ENCODE assay signal across 1 cellular context in the genomic region with DNA sequence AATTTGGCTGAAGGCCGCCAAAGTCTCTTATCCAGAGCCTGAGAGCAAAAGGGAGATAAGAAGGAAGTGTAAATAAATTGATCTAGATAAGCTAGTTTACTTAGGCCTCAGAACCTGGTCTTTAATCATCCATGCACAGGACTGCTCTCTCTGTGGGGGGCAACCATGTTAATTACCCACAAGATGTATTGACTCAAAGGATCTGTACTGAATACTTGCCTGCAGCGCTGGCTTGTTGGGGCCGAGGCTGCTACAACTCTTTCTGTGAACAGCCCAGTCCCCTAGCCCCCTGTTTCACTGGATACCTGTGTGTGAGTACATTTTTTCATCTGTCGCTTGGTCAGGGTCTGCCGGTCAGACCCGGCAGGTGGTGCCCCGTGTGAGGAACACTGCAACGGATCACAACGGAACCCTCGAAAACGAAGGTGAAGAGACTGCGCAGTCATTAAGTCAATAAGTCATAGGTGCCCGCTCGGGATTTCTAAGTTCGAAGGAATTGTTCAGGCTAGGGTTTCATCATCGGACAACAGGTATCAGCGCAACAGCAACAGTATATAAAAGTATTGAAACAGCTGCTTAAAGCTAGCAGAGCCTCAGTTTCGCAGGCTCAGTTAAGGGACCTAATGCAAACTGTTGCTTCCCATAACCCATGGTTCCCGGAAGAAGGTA.
A peak's percentile ranks its signal among the peaks of the same experiment; 100 is the strongest.
TF ChIP-seq lines count a peak whose summit lies in the region.

No MANE protein-coding gene starts in this region.

TF ChIP-seq in HepG2, 621 proteins besides CTCF, POLR2A, EP300 and RAD21 (continues in another document):
- TF ChIP-seq, protein P1, sequence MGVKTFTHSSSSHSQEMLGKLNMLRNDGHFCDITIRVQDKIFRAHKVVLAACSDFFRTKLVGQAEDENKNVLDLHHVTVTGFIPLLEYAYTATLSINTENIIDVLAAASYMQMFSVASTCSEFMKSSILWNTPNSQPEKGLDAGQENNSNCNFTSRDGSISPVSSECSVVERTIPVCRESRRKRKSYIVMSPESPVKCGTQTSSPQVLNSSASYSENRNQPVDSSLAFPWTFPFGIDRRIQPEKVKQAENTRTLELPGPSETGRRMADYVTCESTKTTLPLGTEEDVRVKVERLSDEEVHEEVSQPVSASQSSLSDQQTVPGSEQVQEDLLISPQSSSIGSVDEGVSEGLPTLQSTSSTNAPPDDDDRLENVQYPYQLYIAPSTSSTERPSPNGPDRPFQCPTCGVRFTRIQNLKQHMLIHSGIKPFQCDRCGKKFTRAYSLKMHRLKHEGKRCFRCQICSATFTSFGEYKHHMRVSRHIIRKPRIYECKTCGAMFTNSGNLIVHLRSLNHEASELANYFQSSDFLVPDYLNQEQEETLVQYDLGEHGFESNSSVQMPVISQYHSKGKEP (CRISPR knock-in tag; IDR thresholded peaks at IDR 0.05): no peak
- TF ChIP-seq FOXA1 (IDR thresholded peaks at IDR 0.05) (no peak), FOXA1 (CRISPR knock-in tag; IDR thresholded peaks at IDR 0.05) (peak; percentile 75; the same call in 1 of the 2 replicates), SOX13 (IDR thresholded peaks at IDR 0.05) (no peak), SOX13 (CRISPR knock-in tag; conservative IDR thresholded peaks at IDR 0.05 in 1 of 2, IDR thresholded peaks at IDR 0.05 in 1 of 2) (peak in 1 of 2 experiments; percentile 29; a peak in 2 of 4 replicates), RORA (CRISPR knock-in tag; IDR thresholded peaks at IDR 0.05) (no peak), HNRNPUL1 (IDR thresholded peaks at IDR 0.05; ENCODE audit: low read depth, low read length) (no peak), FOXP1 (IDR thresholded peaks at IDR 0.05) (no peak), FOXP1 (CRISPR knock-in tag; IDR thresholded peaks at IDR 0.05) (no peak), ZNF7 (CRISPR knock-in tag; IDR thresholded peaks at IDR 0.05) (no peak), ZNF780A (CRISPR knock-in tag; IDR thresholded peaks at IDR 0.05) (no peak), ONECUT2 (CRISPR knock-in tag; IDR thresholded peaks at IDR 0.05) (no peak), NRL (CRISPR knock-in tag; IDR thresholded peaks at IDR 0.05; ENCODE audit: borderline replicate concordance) (no peak), TP53 (CRISPR knock-in tag; conservative IDR thresholded peaks at IDR 0.05) (no peak), STAG1 (CRISPR knock-in tag; IDR thresholded peaks at IDR 0.05) (no peak), NR2F6 (IDR thresholded peaks at IDR 0.05) (peak; percentile 39; the same call in 1 of the 2 replicates), NR2F6 (CRISPR knock-in tag; IDR thresholded peaks at IDR 0.05) (no peak)
- TF ChIP-seq, protein P2, sequence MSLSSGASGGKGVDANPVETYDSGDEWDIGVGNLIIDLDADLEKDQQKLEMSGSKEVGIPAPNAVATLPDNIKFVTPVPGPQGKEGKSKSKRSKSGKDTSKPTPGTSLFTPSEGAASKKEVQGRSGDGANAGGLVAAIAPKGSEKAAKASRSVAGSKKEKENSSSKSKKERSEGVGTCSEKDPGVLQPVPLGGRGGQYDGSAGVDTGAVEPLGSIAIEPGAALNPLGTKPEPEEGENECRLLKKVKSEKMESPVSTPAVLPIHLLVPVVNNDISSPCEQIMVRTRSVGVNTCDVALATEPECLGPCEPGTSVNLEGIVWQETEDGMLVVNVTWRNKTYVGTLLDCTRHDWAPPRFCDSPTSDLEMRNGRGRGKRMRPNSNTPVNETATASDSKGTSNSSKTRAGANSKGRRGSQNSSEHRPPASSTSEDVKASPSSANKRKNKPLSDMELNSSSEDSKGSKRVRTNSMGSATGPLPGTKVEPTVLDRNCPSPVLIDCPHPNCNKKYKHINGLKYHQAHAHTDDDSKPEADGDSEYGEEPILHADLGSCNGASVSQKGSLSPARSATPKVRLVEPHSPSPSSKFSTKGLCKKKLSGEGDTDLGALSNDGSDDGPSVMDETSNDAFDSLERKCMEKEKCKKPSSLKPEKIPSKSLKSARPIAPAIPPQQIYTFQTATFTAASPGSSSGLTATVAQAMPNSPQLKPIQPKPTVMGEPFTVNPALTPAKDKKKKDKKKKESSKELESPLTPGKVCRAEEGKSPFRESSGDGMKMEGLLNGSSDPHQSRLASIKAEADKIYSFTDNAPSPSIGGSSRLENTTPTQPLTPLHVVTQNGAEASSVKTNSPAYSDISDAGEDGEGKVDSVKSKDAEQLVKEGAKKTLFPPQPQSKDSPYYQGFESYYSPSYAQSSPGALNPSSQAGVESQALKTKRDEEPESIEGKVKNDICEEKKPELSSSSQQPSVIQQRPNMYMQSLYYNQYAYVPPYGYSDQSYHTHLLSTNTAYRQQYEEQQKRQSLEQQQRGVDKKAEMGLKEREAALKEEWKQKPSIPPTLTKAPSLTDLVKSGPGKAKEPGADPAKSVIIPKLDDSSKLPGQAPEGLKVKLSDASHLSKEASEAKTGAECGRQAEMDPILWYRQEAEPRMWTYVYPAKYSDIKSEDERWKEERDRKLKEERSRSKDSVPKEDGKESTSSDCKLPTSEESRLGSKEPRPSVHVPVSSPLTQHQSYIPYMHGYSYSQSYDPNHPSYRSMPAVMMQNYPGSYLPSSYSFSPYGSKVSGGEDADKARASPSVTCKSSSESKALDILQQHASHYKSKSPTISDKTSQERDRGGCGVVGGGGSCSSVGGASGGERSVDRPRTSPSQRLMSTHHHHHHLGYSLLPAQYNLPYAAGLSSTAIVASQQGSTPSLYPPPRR (CRISPR knock-in tag; IDR thresholded peaks at IDR 0.05; ENCODE audit: borderline replicate concordance): peak; percentile 92
- TF ChIP-seq, protein P3, sequence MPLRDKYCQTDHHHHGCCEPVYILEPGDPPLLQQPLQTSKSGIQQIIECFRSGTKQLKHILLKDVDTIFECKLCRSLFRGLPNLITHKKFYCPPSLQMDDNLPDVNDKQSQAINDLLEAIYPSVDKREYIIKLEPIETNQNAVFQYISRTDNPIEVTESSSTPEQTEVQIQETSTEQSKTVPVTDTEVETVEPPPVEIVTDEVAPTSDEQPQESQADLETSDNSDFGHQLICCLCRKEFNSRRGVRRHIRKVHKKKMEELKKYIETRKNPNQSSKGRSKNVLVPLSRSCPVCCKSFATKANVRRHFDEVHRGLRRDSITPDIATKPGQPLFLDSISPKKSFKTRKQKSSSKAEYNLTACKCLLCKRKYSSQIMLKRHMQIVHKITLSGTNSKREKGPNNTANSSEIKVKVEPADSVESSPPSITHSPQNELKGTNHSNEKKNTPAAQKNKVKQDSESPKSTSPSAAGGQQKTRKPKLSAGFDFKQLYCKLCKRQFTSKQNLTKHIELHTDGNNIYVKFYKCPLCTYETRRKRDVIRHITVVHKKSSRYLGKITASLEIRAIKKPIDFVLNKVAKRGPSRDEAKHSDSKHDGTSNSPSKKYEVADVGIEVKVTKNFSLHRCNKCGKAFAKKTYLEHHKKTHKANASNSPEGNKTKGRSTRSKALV (CRISPR knock-in tag; IDR thresholded peaks at IDR 0.05): no peak
- TF ChIP-seq, protein P4, sequence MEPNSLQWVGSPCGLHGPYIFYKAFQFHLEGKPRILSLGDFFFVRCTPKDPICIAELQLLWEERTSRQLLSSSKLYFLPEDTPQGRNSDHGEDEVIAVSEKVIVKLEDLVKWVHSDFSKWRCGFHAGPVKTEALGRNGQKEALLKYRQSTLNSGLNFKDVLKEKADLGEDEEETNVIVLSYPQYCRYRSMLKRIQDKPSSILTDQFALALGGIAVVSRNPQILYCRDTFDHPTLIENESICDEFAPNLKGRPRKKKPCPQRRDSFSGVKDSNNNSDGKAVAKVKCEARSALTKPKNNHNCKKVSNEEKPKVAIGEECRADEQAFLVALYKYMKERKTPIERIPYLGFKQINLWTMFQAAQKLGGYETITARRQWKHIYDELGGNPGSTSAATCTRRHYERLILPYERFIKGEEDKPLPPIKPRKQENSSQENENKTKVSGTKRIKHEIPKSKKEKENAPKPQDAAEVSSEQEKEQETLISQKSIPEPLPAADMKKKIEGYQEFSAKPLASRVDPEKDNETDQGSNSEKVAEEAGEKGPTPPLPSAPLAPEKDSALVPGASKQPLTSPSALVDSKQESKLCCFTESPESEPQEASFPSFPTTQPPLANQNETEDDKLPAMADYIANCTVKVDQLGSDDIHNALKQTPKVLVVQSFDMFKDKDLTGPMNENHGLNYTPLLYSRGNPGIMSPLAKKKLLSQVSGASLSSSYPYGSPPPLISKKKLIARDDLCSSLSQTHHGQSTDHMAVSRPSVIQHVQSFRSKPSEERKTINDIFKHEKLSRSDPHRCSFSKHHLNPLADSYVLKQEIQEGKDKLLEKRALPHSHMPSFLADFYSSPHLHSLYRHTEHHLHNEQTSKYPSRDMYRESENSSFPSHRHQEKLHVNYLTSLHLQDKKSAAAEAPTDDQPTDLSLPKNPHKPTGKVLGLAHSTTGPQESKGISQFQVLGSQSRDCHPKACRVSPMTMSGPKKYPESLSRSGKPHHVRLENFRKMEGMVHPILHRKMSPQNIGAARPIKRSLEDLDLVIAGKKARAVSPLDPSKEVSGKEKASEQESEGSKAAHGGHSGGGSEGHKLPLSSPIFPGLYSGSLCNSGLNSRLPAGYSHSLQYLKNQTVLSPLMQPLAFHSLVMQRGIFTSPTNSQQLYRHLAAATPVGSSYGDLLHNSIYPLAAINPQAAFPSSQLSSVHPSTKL (CRISPR knock-in tag; IDR thresholded peaks at IDR 0.05): 0 out of 2 replicates have a peak, but pooled peaks have one; percentile 17
- TF ChIP-seq, protein P5, sequence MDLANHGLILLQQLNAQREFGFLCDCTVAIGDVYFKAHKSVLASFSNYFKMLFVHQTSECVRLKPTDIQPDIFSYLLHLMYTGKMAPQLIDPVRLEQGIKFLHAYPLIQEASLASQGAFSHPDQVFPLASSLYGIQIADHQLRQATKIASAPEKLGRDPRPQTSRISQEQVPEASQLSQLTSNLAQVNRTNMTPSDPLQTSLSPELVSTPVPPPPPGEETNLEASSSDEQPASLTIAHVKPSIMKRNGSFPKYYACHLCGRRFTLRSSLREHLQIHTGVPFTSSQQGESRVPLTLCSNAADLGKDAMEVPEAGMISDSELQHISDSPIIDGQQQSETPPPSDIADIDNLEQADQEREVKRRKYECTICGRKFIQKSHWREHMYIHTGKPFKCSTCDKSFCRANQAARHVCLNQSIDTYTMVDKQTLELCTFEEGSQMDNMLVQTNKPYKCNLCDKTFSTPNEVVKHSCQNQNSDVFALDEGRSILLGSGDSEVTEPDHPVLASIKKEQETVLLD (CRISPR knock-in tag; IDR thresholded peaks at IDR 0.05; ENCODE audit: low read depth): no peak
- TF ChIP-seq, protein P6, sequence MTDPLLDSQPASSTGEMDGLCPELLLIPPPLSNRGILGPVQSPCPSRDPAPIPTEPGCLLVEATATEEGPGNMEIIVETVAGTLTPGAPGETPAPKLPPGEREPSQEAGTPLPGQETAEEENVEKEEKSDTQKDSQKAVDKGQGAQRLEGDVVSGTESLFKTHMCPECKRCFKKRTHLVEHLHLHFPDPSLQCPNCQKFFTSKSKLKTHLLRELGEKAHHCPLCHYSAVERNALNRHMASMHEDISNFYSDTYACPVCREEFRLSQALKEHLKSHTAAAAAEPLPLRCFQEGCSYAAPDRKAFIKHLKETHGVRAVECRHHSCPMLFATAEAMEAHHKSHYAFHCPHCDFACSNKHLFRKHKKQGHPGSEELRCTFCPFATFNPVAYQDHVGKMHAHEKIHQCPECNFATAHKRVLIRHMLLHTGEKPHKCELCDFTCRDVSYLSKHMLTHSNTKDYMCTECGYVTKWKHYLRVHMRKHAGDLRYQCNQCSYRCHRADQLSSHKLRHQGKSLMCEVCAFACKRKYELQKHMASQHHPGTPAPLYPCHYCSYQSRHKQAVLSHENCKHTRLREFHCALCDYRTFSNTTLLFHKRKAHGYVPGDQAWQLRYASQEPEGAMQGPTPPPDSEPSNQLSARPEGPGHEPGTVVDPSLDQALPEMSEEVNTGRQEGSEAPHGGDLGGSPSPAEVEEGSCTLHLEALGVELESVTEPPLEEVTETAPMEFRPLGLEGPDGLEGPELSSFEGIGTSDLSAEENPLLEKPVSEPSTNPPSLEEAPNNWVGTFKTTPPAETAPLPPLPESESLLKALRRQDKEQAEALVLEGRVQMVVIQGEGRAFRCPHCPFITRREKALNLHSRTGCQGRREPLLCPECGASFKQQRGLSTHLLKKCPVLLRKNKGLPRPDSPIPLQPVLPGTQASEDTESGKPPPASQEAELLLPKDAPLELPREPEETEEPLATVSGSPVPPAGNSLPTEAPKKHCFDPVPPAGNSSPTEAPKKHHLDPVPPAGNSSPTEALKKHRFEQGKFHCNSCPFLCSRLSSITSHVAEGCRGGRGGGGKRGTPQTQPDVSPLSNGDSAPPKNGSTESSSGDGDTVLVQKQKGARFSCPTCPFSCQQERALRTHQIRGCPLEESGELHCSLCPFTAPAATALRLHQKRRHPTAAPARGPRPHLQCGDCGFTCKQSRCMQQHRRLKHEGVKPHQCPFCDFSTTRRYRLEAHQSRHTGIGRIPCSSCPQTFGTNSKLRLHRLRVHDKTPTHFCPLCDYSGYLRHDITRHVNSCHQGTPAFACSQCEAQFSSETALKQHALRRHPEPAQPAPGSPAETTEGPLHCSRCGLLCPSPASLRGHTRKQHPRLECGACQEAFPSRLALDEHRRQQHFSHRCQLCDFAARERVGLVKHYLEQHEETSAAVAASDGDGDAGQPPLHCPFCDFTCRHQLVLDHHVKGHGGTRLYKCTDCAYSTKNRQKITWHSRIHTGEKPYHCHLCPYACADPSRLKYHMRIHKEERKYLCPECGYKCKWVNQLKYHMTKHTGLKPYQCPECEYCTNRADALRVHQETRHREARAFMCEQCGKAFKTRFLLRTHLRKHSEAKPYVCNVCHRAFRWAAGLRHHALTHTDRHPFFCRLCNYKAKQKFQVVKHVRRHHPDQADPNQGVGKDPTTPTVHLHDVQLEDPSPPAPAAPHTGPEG (CRISPR knock-in tag; IDR thresholded peaks at IDR 0.05): no peak
- TF ChIP-seq, protein P7, sequence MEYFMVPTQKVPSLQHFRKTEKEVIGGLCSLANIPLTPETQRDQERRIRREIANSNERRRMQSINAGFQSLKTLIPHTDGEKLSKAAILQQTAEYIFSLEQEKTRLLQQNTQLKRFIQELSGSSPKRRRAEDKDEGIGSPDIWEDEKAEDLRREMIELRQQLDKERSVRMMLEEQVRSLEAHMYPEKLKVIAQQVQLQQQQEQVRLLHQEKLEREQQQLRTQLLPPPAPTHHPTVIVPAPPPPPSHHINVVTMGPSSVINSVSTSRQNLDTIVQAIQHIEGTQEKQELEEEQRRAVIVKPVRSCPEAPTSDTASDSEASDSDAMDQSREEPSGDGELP (IDR thresholded peaks at IDR 0.05; ENCODE audit: borderline replicate concordance, low read depth): no peak
- TF ChIP-seq, protein P8, sequence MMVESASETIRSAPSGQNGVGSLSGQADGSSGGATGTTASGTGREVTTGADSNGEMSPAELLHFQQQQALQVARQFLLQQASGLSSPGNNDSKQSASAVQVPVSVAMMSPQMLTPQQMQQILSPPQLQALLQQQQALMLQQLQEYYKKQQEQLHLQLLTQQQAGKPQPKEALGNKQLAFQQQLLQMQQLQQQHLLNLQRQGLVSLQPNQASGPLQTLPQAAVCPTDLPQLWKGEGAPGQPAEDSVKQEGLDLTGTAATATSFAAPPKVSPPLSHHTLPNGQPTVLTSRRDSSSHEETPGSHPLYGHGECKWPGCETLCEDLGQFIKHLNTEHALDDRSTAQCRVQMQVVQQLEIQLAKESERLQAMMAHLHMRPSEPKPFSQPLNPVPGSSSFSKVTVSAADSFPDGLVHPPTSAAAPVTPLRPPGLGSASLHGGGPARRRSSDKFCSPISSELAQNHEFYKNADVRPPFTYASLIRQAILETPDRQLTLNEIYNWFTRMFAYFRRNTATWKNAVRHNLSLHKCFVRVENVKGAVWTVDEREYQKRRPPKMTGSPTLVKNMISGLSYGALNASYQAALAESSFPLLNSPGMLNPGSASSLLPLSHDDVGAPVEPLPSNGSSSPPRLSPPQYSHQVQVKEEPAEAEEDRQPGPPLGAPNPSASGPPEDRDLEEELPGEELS (CRISPR knock-in tag; IDR thresholded peaks at IDR 0.05): 0 out of 2 replicates have a peak, but pooled peaks have one; percentile 13
- TF ChIP-seq, protein P9, sequence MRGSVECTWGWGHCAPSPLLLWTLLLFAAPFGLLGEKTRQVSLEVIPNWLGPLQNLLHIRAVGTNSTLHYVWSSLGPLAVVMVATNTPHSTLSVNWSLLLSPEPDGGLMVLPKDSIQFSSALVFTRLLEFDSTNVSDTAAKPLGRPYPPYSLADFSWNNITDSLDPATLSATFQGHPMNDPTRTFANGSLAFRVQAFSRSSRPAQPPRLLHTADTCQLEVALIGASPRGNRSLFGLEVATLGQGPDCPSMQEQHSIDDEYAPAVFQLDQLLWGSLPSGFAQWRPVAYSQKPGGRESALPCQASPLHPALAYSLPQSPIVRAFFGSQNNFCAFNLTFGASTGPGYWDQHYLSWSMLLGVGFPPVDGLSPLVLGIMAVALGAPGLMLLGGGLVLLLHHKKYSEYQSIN (CRISPR knock-in tag; IDR thresholded peaks at IDR 0.05; ENCODE audit: borderline replicate concordance): no peak
